In genomic region chr7:55400191-55400590, GRCh38 we compare ENCODE assay signal across 17 cellular contexts. TPM values are rescaled to one million over a fixed set of nuclear protein-coding genes. Genes with fewer than 3 reads are reported as not detected.
A peak's percentile ranks its signal among the peaks of the same experiment; 100 is the strongest.
DNase-seq lines count a peak whose midpoint lies in the region; ATAC-seq and TF ChIP-seq lines count a peak whose summit lies in the region.
"Had no signal": no experiment of that assay in that cellular context is flagged by ENCODE, and none has a peak within 500 bp of the region (broad histone marks: within the 10 kb centered on the region; RNA-seq: fewer than 3 reads in every experiment).

No MANE protein-coding gene starts in this region.

- no TSS peak for BruUV-seq in IMR-90 (replicated peaks; lab: Mats Ljungman, UMichigan)

- H4K8ac ChIP-seq in IMR-90 (ENCODE audit: low read depth in 2 of 2, low read length in 2 of 2): peak overlapping the region in 1 of 2 experiments; percentile 6; a peak in 1 of 4 replicates

- peak overlapping the region; percentile 25; the same call in 1 of the 2 replicates for H3K23ac ChIP-seq in IMR-90 (ENCODE audit: low read depth, low read length)

- H3K9ac ChIP-seq in IMR-90 (ENCODE audit: low read depth, low read length): no peak overlapping the region

- H2BK5ac ChIP-seq in IMR-90 (ENCODE audit: low read depth, low read length, poor library complexity, severe bottlenecking): peak overlapping the region; percentile 59

- TF ChIP-seq RAD21 in IMR-90 (IDR thresholded peaks at IDR 0.05; ENCODE audit: low read length): no peak

- no peak overlapping the region for H2BK15ac ChIP-seq in IMR-90 (ENCODE audit: low read depth, low read length)

- H3K14ac ChIP-seq in IMR-90 (replicated peaks; ENCODE audit: low read depth, low read length): no peak overlapping the region

- 0 out of 2 replicates have a peak overlapping the region, but pooled peaks have one; percentile 8 for H3K27ac ChIP-seq in IMR-90 (ENCODE audit: insufficient read depth, low read length)
- H3K27ac ChIP-seq in heart left ventricle: no peak overlapping the region

- H2AK9ac ChIP-seq in IMR-90 (replicated peaks; ENCODE audit: low read depth, low read length, poor library complexity): no peak overlapping the region

- peaks cover 3% of the 10 kb centered on the region; the same call in 1 of the 2 replicates for H3K36me3 ChIP-seq in IMR-90 (ENCODE audit: control insufficient read depth, insufficient read depth, low read length)
- peaks cover 0 to 32% (median 9%) of the 10 kb centered on the region in 9 donors for H3K36me3 ChIP-seq in heart left ventricle

- intact Hi-C loops in IMR-90 (cut with micrococcal nuclease): no loop called here
- intact Hi-C loops in heart left ventricle (cut with DNase I): no loop called here

- POLR2A ChIA-PET in IMR-90 (lab: Charles Lee; ENCODE audit: unreplicated experiment): no interaction called here

- H2AK5ac ChIP-seq in IMR-90 (ENCODE audit: low read depth, low read length): peak overlapping the region; percentile 9; the same call in 1 of the 2 replicates

- dilution Hi-C loops in IMR-90 (cut with HindIII; ENCODE audit: low sequenced_read_pairs, unreplicated experiment): no loop called here

- in situ Hi-C loops in IMR-90 (cut with MboI; ENCODE audit: low sequenced_read_pairs): no loop called here

- no peaks in the 10 kb centered on the region for H4K20me1 ChIP-seq in IMR-90 (ENCODE audit: insufficient read depth, low read length)

- peak; percentile 92 for ATAC-seq in IMR-90 (ENCODE audit: low read depth)
- no peak for ATAC-seq in GM18505 (IDR thresholded peaks at IDR 0.05; ENCODE audit: unreplicated experiment)
- ATAC-seq in heart left ventricle: no peak
- ATAC-seq: K562 had no signal

- H3K4ac ChIP-seq in IMR-90 (ENCODE audit: low read depth, low read length): peak overlapping the region; percentile 82

- no peak overlapping the region for H3K4me3 ChIP-seq in IMR-90 (ENCODE audit: insufficient read depth, low read depth, low read length)
- no peak overlapping the region for H3K4me3 ChIP-seq in heart left ventricle
- H3K4me3 ChIP-seq: K562 had no signal

- TF ChIP-seq CTCF in IMR-90 (conservative IDR thresholded peaks at IDR 0.05; ENCODE audit: low read depth, low read length): no peak
- TF ChIP-seq CTCF in heart left ventricle (IDR thresholded peaks at IDR 0.05): no peak

- H3K4me1 ChIP-seq in IMR-90 (ENCODE audit: control insufficient read depth, insufficient read depth, low read length) (peaks cover 7% of the 10 kb centered on the region), heart left ventricle (no peaks in the 10 kb centered on the region)

- peak overlapping the region; percentile 0; the same call in 1 of the 2 replicates for H3K18ac ChIP-seq in IMR-90 (ENCODE audit: low read depth, low read length)

- H2BK120ac ChIP-seq in IMR-90 (ENCODE audit: low read depth, low read length): peak overlapping the region; percentile 34

- H4K5ac ChIP-seq in IMR-90 (ENCODE audit: low read depth, low read length): no peak overlapping the region; the same call in 1 of the 2 replicates

- CTCF ChIA-PET in IMR-90 (lab: Yijun Ruan, JAX): interaction anchor here (1.1 to 1.8 kb wide), 2 partner anchors 14 to 16 kb away, joined by 5 to 6 read pairs; no protein-coding TSS in a partner anchor

- H3K4me2 ChIP-seq in IMR-90 (ENCODE audit: low read depth, low read length): peak overlapping the region; percentile 82

- H3K27me3 ChIP-seq in IMR-90 (ENCODE audit: control insufficient read depth, insufficient read depth, low read length) (no peaks in the 10 kb centered on the region), heart left ventricle (no peaks in the 10 kb centered on the region)

- no peak overlapping the region for H3K56ac ChIP-seq in IMR-90 (ENCODE audit: extremely low read depth, insufficient read depth, low read length)

- DNase-seq in AG08396 (ENCODE audit: low spot score) (peak; percentile 64), IMR-90 (peak; percentile 64), fibroblast of gingiva (ENCODE audit: low read depth) (peak; percentile 51), iris pigment epithelial cell (ENCODE audit: low read depth) (peak; percentile 45), OCI-M2 (lab: John Stamatoyannopoulos, UW; ENCODE audit: unreplicated experiment) (no peak), heart left ventricle (no peak), NCI-H2227 (lab: John Stamatoyannopoulos, UW; ENCODE audit: unreplicated experiment) (no peak)
- DNase-seq: MM.1S, NCI-H1048, NCI-H1417 treated with DMSO at 0.1 percent for 48 hours, NCI-H187, NCI-H446 treated with DMSO at 0.1 percent for 48 hours, NCI-H526 treated with DMSO at 0.1 percent for 48 hours, OCI-M1, Right ventricle myocardium superior had no signal

- H2AFZ ChIP-seq in IMR-90 (replicated peaks; ENCODE audit: low read length, poor library complexity): no peak overlapping the region

- peak overlapping the region; percentile 50; the same call in 1 of the 2 replicates for H4K91ac ChIP-seq in IMR-90 (ENCODE audit: insufficient read depth, low read depth, low read length)

- TF ChIP-seq POLR2A in IMR-90 (IDR thresholded peaks at IDR 0.05; ENCODE audit: low read depth, low read length): no peak
- no peak for TF ChIP-seq POLR2A in GM18505 (IDR thresholded peaks at IDR 0.05; ENCODE audit: borderline replicate concordance, extremely low read depth, insufficient read depth, insufficient read length)
- no peak for TF ChIP-seq POLR2A in heart left ventricle (IDR thresholded peaks at IDR 0.05)

- WGBS in IMR-90 (ENCODE audit: extremely low coverage in 2 of 2, insufficient read length in 1 of 2), 2 experiments: no CpG with 5 or more reads among the region's 2 CpGs
- WGBS in heart left ventricle, 4 donors: 87 to 96% (median 90%) methylated on average over 2 of the region's 2 CpGs

- H2BK20ac ChIP-seq in IMR-90 (ENCODE audit: low read depth, low read length): peak overlapping the region; percentile 82

- H3K9me1 ChIP-seq in IMR-90 (ENCODE audit: insufficient read depth, low read length): 0 out of 2 replicates have a peak, but pooled peaks cover 2% of the 10 kb centered on the region

- H3K9me3 ChIP-seq in IMR-90 (ENCODE audit: control insufficient read depth, insufficient read depth, low read length) (no peaks in the 10 kb centered on the region), heart left ventricle (no peaks in the 10 kb centered on the region)

- no peaks in the 10 kb centered on the region; a peak in 1 of 4 replicates for H3K79me1 ChIP-seq in IMR-90 (ENCODE audit: low read depth in 1 of 2, low read length in 2 of 2)

TF ChIP-seq in IMR-90, 13 proteins besides CTCF, POLR2A, EP300 and RAD21:
- TF ChIP-seq ELK1 (IDR thresholded peaks at IDR 0.05; ENCODE audit: borderline replicate concordance, low read depth, low read length) (no peak), CHD1 (IDR thresholded peaks at IDR 0.05; ENCODE audit: low read depth, low read length) (no peak), SMC3 (IDR thresholded peaks at IDR 0.05; ENCODE audit: low read depth, low read length) (no peak), RFX5 (IDR thresholded peaks at IDR 0.05; ENCODE audit: low read depth, low read length) (no peak), FOS (IDR thresholded peaks at IDR 0.05; ENCODE audit: low read depth, low read length) (no peak), MXI1 (IDR thresholded peaks at IDR 0.05; ENCODE audit: borderline replicate concordance, low read depth, low read length) (no peak), BHLHE40 (IDR thresholded peaks at IDR 0.05; ENCODE audit: low read depth, low read length) (no peak), USF2 (IDR thresholded peaks at IDR 0.05; ENCODE audit: low read depth, low read length) (no peak), MAFK (IDR thresholded peaks at IDR 0.05; ENCODE audit: low read depth, low read length) (no peak), NFE2L2 (IDR thresholded peaks at IDR 0.05; ENCODE audit: low read depth, low read length) (no peak)

RNA-seq across cellular contexts. Expression of gene LANCL2, which starts 35.1 kb away (rescaled TPM):
- total RNA-seq in IMR-90 (2012; rRNA removed): 17.9 and 20.0 TPM in 2 replicates
- 11.7 and 13.6 TPM in 2 replicates for polyA plus RNA-seq in IMR-90 (2012; rRNA removed)
- 10.8 and 18.3 TPM in 2 replicates for polyA plus RNA-seq in IMR-90 (2012; cell fraction: cytosol; rRNA removed)
- 12.2 and 25.0 TPM in 2 replicates for polyA plus RNA-seq in IMR-90 (2012; cell fraction: nucleus; rRNA removed; ENCODE audit: low replicate concordance)
- total RNA-seq in heart left ventricle: 10 to 100 TPM in 2 of 9 donors, 1 to 10 TPM in 7; 4.3 to 10.3 (median 8.5) TPM
- 1 to 10 TPM; 2.6 to 6.3 TPM for polyA plus RNA-seq in heart left ventricle

Comparison
In these comparisons a context has a peak if more than half of its experiments do, and no peak if none do; other contexts are left out.
1. DNase-seq: peak in AG08396 (single experiment), IMR-90 (single experiment), fibroblast of gingiva (single experiment) and iris pigment epithelial cell (single experiment); none in OCI-M2 (single experiment), heart left ventricle (0 of 5) and NCI-H2227 (single experiment).